In genomic region chr20:3430376-3431069, GRCh38 we compare ENCODE assay signal across 9 cellular contexts. TPM values are rescaled to one million over a fixed set of nuclear protein-coding genes. Genes with fewer than 3 reads are reported as not detected.
DNase-seq lines count a peak whose midpoint lies in the region; ATAC-seq and TF ChIP-seq lines count a peak whose summit lies in the region.
"Had no signal": no experiment of that assay in that cellular context is flagged by ENCODE, and none has a peak within 500 bp of the region (broad histone marks: within the 10 kb centered on the region; RNA-seq: fewer than 3 reads in every experiment).

No MANE protein-coding gene starts in this region.

- CTCF ChIA-PET in IMR-90 (lab: Yijun Ruan, JAX): no interaction called here

- no peak overlapping the region for H2BK20ac ChIP-seq in IMR-90 (ENCODE audit: low read depth, low read length)

- H3K18ac ChIP-seq in IMR-90 (ENCODE audit: low read depth, low read length): no peak overlapping the region

- no peak for TF ChIP-seq RAD21 in IMR-90 (IDR thresholded peaks at IDR 0.05; ENCODE audit: low read length)

- no peak overlapping the region for H3K14ac ChIP-seq in IMR-90 (replicated peaks; ENCODE audit: low read depth, low read length)

- no peaks in the 10 kb centered on the region for H3K9me1 ChIP-seq in IMR-90 (ENCODE audit: insufficient read depth, low read length)

- in situ Hi-C loops in IMR-90 (cut with MboI; ENCODE audit: low sequenced_read_pairs): no loop called here

- peak overlapping the region; percentile 33 for H2AFZ ChIP-seq in IMR-90 (replicated peaks; ENCODE audit: low read length, poor library complexity)

- H4K91ac ChIP-seq in IMR-90 (ENCODE audit: insufficient read depth, low read depth, low read length): no peak overlapping the region

- H4K20me1 ChIP-seq in IMR-90 (ENCODE audit: insufficient read depth, low read length): no peaks in the 10 kb centered on the region

- H3K36me3 ChIP-seq in IMR-90 (ENCODE audit: control insufficient read depth, insufficient read depth, low read length): no peaks in the 10 kb centered on the region
- H3K36me3 ChIP-seq in heart right ventricle: no peaks in the 10 kb centered on the region
- H3K36me3 ChIP-seq in WERI-Rb-1: no peaks in the 10 kb centered on the region

- no peak overlapping the region for H2BK5ac ChIP-seq in IMR-90 (ENCODE audit: low read depth, low read length, poor library complexity, severe bottlenecking)

- no peaks in the 10 kb centered on the region for H3K79me1 ChIP-seq in IMR-90 (ENCODE audit: low read depth in 1 of 2, low read length in 2 of 2)

- no peak overlapping the region for H3K4ac ChIP-seq in IMR-90 (ENCODE audit: low read depth, low read length)

- no peak overlapping the region for H3K9ac ChIP-seq in IMR-90 (ENCODE audit: low read depth, low read length)

- no peak overlapping the region for H4K5ac ChIP-seq in IMR-90 (ENCODE audit: low read depth, low read length)

- POLR2A ChIA-PET in IMR-90 (lab: Charles Lee; ENCODE audit: unreplicated experiment): no interaction called here

- H3K27ac ChIP-seq in IMR-90 (ENCODE audit: insufficient read depth, low read length): no peak overlapping the region
- peak overlapping the region in 3 of 10 donors; percentile 3 to 70 (median 41) for H3K27ac ChIP-seq in heart right ventricle
- no peak overlapping the region for H3K27ac ChIP-seq in WERI-Rb-1

- H2AK5ac ChIP-seq in IMR-90 (ENCODE audit: low read depth, low read length): no peak overlapping the region

- dilution Hi-C loops in IMR-90 (cut with HindIII; ENCODE audit: low sequenced_read_pairs, unreplicated experiment): no loop called here

- no peak for DNase-seq in IMR-90
- DNase-seq in heart right ventricle: no peak
- DNase-seq in activated gamma-delta T cell treated with Interleukin-2 at 50 U/mL for 16 hours: no peak
- no peak for DNase-seq in COR-L47 (lab: John Stamatoyannopoulos, UW)
- no peak for DNase-seq in NK-92 (lab: John Stamatoyannopoulos, UW; ENCODE audit: unreplicated experiment)
- no peak for DNase-seq in WERI-Rb-1
- DNase-seq: DMS79 treated with DMSO at 0.1 percent for 48 hours had no signal

- peak; percentile 75 for ATAC-seq in GM18505 (IDR thresholded peaks at IDR 0.05; ENCODE audit: unreplicated experiment)
- ATAC-seq in GM21619 (IDR thresholded peaks at IDR 0.05; ENCODE audit: unreplicated experiment): peak; percentile 91
- no peak for ATAC-seq in IMR-90 (ENCODE audit: low read depth)
- peak in 7 of 8 donors; percentile 49 to 68 (median 55) for ATAC-seq in heart right ventricle

- H3K27me3 ChIP-seq in IMR-90 (ENCODE audit: control insufficient read depth, insufficient read depth, low read length) (peaks cover 2% of the 10 kb centered on the region), heart right ventricle (no peaks in the 10 kb centered on the region), WERI-Rb-1 (ENCODE audit: insufficient read depth, low read depth, severe bottlenecking) (no peaks in the 10 kb centered on the region)

- no TSS peak for BruUV-seq in IMR-90 (replicated peaks; lab: Mats Ljungman, UMichigan)

- no peaks in the 10 kb centered on the region for H3K9me3 ChIP-seq in IMR-90 (ENCODE audit: control insufficient read depth, insufficient read depth, low read length)
- H3K9me3 ChIP-seq in heart right ventricle: no peaks in the 10 kb centered on the region
- H3K9me3 ChIP-seq in WERI-Rb-1 (ENCODE audit: severe bottlenecking): no peaks in the 10 kb centered on the region

- TF ChIP-seq CTCF in IMR-90 (conservative IDR thresholded peaks at IDR 0.05; ENCODE audit: low read depth, low read length): no peak
- TF ChIP-seq CTCF in heart right ventricle (IDR thresholded peaks at IDR 0.05): no peak
- TF ChIP-seq CTCF in WERI-Rb-1 (IDR thresholded peaks at IDR 0.05; ENCODE audit: low read depth, low read length): no peak

- H3K4me1 ChIP-seq in IMR-90 (ENCODE audit: control insufficient read depth, insufficient read depth, low read length) (no peaks in the 10 kb centered on the region), heart right ventricle (peaks cover 0 to 16% (median 0%) of the 10 kb centered on the region in 9 donors)

- no peak overlapping the region for H3K56ac ChIP-seq in IMR-90 (ENCODE audit: extremely low read depth, insufficient read depth, low read length)

- H3K23ac ChIP-seq in IMR-90 (ENCODE audit: low read depth, low read length): no peak overlapping the region

- H3K4me3 ChIP-seq in IMR-90 (ENCODE audit: insufficient read depth, low read depth, low read length) (no peak overlapping the region), heart right ventricle (peak overlapping the region in 1 of 10 donors; percentile 7), WERI-Rb-1 (ENCODE audit: low read depth, low read length) (no peak overlapping the region)

- H2AK9ac ChIP-seq in IMR-90 (replicated peaks; ENCODE audit: low read depth, low read length, poor library complexity): no peak overlapping the region

- H2BK120ac ChIP-seq in IMR-90 (ENCODE audit: low read depth, low read length): no peak overlapping the region

- 86% methylated on average over 4 of the region's 14 CpGs; no CpG with 5 or more reads in 1 of the 2 experiments for WGBS in IMR-90 (ENCODE audit: extremely low coverage in 2 of 2, insufficient read length in 1 of 2), 2 experiments
- 81 to 84% methylated on average over 14 of the region's 14 CpGs for WGBS in heart right ventricle, 2 donors

- TF ChIP-seq POLR2A in GM18505 (IDR thresholded peaks at IDR 0.05; ENCODE audit: borderline replicate concordance, extremely low read depth, insufficient read depth, insufficient read length) (no peak), IMR-90 (IDR thresholded peaks at IDR 0.05; ENCODE audit: low read depth, low read length) (no peak)

- H2BK15ac ChIP-seq in IMR-90 (ENCODE audit: low read depth, low read length): no peak overlapping the region

- intact Hi-C loops in IMR-90 (cut with micrococcal nuclease): no loop called here
- intact Hi-C loops in heart right ventricle (cut with DNase I): loop anchor here in 1 of 10 donors (5.0 kb wide), 1 partner anchor 1138 kb away; no protein-coding TSS in a partner anchor

- no peak overlapping the region for H3K4me2 ChIP-seq in IMR-90 (ENCODE audit: low read depth, low read length)

- H4K8ac ChIP-seq in IMR-90 (ENCODE audit: low read depth in 2 of 2, low read length in 2 of 2): no peak overlapping the region

TF ChIP-seq in IMR-90, 13 proteins besides CTCF, POLR2A, EP300 and RAD21:
- TF ChIP-seq SMC3 (IDR thresholded peaks at IDR 0.05; ENCODE audit: low read depth, low read length) (no peak), FOS (IDR thresholded peaks at IDR 0.05; ENCODE audit: low read depth, low read length) (no peak), CEBPB (IDR thresholded peaks at IDR 0.05; ENCODE audit: low read depth, low read length) (no peak), RCOR1 (IDR thresholded peaks at IDR 0.05; ENCODE audit: insufficient replicate concordance, low read length) (no peak), MXI1 (IDR thresholded peaks at IDR 0.05; ENCODE audit: borderline replicate concordance, low read depth, low read length) (no peak), CHD1 (IDR thresholded peaks at IDR 0.05; ENCODE audit: low read depth, low read length) (no peak), MAFK (IDR thresholded peaks at IDR 0.05; ENCODE audit: low read depth, low read length) (no peak), RFX5 (IDR thresholded peaks at IDR 0.05; ENCODE audit: low read depth, low read length) (no peak), BHLHE40 (IDR thresholded peaks at IDR 0.05; ENCODE audit: low read depth, low read length) (no peak), USF2 (IDR thresholded peaks at IDR 0.05; ENCODE audit: low read depth, low read length) (no peak), ELK1 (IDR thresholded peaks at IDR 0.05; ENCODE audit: borderline replicate concordance, low read depth, low read length) (no peak)

RNA-seq across cellular contexts. Expression of gene DNAAF9, which starts 23.1 kb away (rescaled TPM):
- total RNA-seq in IMR-90 (2012; rRNA removed) (7.8 and 7.9 TPM in 2 replicates), heart right ventricle (10 to 100 TPM; 15.8 to 32.2 (median 25.2) TPM)
- polyA plus RNA-seq in IMR-90 (2012; rRNA removed) (6.9 and 8.2 TPM in 2 replicates), heart right ventricle (10 to 100 TPM in 1 of 2 donors, 1 to 10 TPM in 1; 6.4 to 13.9 TPM)
- 3.6 and 4.1 TPM in 2 replicates for polyA plus RNA-seq in IMR-90 (2012; cell fraction: cytosol; rRNA removed)
- polyA plus RNA-seq in IMR-90 (2012; cell fraction: nucleus; rRNA removed; ENCODE audit: low replicate concordance): 13.2 and 23.6 TPM in 2 replicates

RNA-seq across cellular contexts. Expression of gene ATRN, which starts 40.3 kb away (rescaled TPM):
- total RNA-seq in IMR-90 (2012; rRNA removed) (42.5 and 46.2 TPM in 2 replicates), heart right ventricle (10 to 100 TPM; 30.9 to 44.0 (median 38.6) TPM)
- polyA plus RNA-seq in IMR-90 (2012; rRNA removed) (27.8 and 32.3 TPM in 2 replicates), heart right ventricle (1 to 10 TPM; 4.6 to 8.3 TPM)
- polyA plus RNA-seq in IMR-90 (2012; cell fraction: cytosol; rRNA removed): 13.4 and 16.6 TPM in 2 replicates
- 9.3 and 25.4 TPM in 2 replicates for polyA plus RNA-seq in IMR-90 (2012; cell fraction: nucleus; rRNA removed; ENCODE audit: low replicate concordance)
